24 cellular contexts compared by ENCODE assay signal in the genomic region with DNA sequence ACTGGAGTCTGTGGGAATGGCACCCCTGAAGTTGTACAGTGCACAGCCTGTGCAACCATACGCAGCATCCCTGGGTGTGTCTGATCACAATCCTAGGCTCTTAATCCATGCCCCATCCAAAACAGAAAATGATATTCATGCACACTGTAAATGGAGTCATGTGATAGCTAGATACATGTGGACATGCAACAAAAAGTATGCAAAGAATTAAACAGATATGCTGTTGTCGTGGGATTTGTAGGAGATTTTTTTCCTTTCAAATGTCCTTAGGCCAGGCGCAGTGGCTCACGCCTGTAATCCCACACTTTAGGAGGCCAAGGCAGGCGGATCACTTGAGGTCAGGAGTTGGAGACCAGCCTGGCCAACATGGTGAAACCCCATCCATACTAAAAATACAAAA. TPM values are rescaled to one million over a fixed set of nuclear protein-coding genes. Genes with fewer than 3 reads are reported as not detected.
"Had no signal": no experiment of that assay in that cellular context is flagged by ENCODE, and none has a peak within 500 bp of the region (broad histone marks: within the 10 kb centered on the region; RNA-seq: fewer than 3 reads in every experiment).

No MANE protein-coding gene starts in this region.

- H3K4me3 Mint-ChIP-seq: activated CD4-positive, alpha-beta T cell treated with anti-CD3 and anti-CD28 coated beads, Interleukin-2, amount 10 ng/mL, durations not matched to agents 24 days and 14 days; activated CD8-positive, alpha-beta T cell treated with anti-CD3 and anti-CD28 coated beads, Interleukin-2, amount 10 ng/mL, durations not matched to agents 7 days and 5 days; activated naive CD4-positive, alpha-beta T cell treated with anti-CD3 and anti-CD28 coated beads for 36 hours; activated naive CD8-positive, alpha-beta T cell treated with anti-CD3 and anti-CD28 coated beads, Interleukin-2, amount 50 U/mL, for 24 hours; activated T-cell treated with anti-CD3 and anti-CD28 coated beads, Interleukin-2, amount 50 U/mL, for 4 hours; mesothelial cell of epicardium; stimulated activated naive CD8-positive, alpha-beta T cell treated with anti-CD3 and anti-CD28 coated beads, Interleukin-15, amount 100 ng/mL, for 72 hours; T-helper 1 cell treated with Interleukin-12 subunit alpha and Interleukin-12 subunit beta and Interleukin-4 antibody, amounts not matched to agents 30 μg/mL and 1 μg/mL, for 36 hours had no signal

- H3K36me3 ChIP-seq: left lung, right atrium auricular region, upper lobe of left lung had no signal

- H3K27ac Mint-ChIP-seq: activated CD4-positive, alpha-beta T cell treated with anti-CD3 and anti-CD28 coated beads, Interleukin-2, amount 10 ng/mL, durations not matched to agents 24 days and 14 days; activated CD8-positive, alpha-beta T cell treated with anti-CD3 and anti-CD28 coated beads, Interleukin-2, amount 10 ng/mL, durations not matched to agents 7 days and 5 days; activated naive CD4-positive, alpha-beta T cell treated with anti-CD3 and anti-CD28 coated beads for 36 hours; activated naive CD8-positive, alpha-beta T cell treated with anti-CD3 and anti-CD28 coated beads, Interleukin-2, amount 50 U/mL, for 24 hours; progenitor cell of endocrine pancreas; stimulated activated naive CD8-positive, alpha-beta T cell treated with anti-CD3 and anti-CD28 coated beads, Interleukin-15, amount 100 ng/mL, for 72 hours; T-helper 1 cell treated with Interleukin-12 subunit alpha and Interleukin-12 subunit beta and Interleukin-4 antibody, amounts not matched to agents 30 μg/mL and 1 μg/mL, for 36 hours had no signal

- H3K27ac ChIP-seq: left lung had no signal

- H3K27me3 ChIP-seq: right atrium auricular region had no signal

- H3K36me3 Mint-ChIP-seq: mesothelial cell of epicardium had no signal

- DNase-seq: activated CD4-positive, alpha-beta T cell treated with anti-CD3 and anti-CD28 coated beads, Interleukin-2, amount 10 ng/mL, durations not matched to agents 24 days and 14 days; activated CD8-positive, alpha-beta memory T cell treated with anti-CD3 and anti-CD28 coated beads, Interleukin-2, amount 50 U/mL, for 4 hours; activated CD8-positive, alpha-beta T cell treated with anti-CD3 and anti-CD28 coated beads, Interleukin-2, amount 10 ng/mL, durations not matched to agents 7 days and 5 days; activated naive CD4-positive, alpha-beta T cell treated with anti-CD3 and anti-CD28 coated beads for 36 hours; activated naive CD8-positive, alpha-beta T cell treated with anti-CD3 and anti-CD28 coated beads, Interleukin-2, amount 50 U/mL, for 24 hours; activated T-cell treated with anti-CD3 and anti-CD28 coated beads, Interleukin-2, amount 50 U/mL, for 4 hours; cerebellar nuclear complex; effector CD8-positive, alpha-beta T cell; hypothalamus; left lung; occipital lobe; stimulated activated CD4-positive, alpha-beta T cell treated with anti-CD3 and anti-CD28 coated beads, Interleukin-15, amount 100 ng/mL, for 24 hours; stimulated activated CD4-positive, alpha-beta T cell treated with anti-CD3 and anti-CD28 coated beads, Interleukin-2, amount 100 ng/mL, for 48 hours; stimulated activated naive CD8-positive, alpha-beta T cell treated with anti-CD3 and anti-CD28 coated beads, Interleukin-15, amount 100 ng/mL, for 72 hours; upper lobe of left lung had no signal

- ATAC-seq: activated CD8-positive, alpha-beta T cell treated with anti-CD3 and anti-CD28 coated beads, Interleukin-2, amount 10 ng/mL, durations not matched to agents 7 days and 5 days; activated naive CD8-positive, alpha-beta T cell treated with anti-CD3 and anti-CD28 coated beads, Interleukin-2, amount 50 U/mL, for 24 hours; activated T-cell treated with anti-CD3 and anti-CD28 coated beads, Interleukin-2, amount 50 U/mL, for 4 hours; esophagus mucosa; stimulated activated naive CD8-positive, alpha-beta T cell treated with anti-CD3 and anti-CD28 coated beads, Interleukin-15, amount 100 ng/mL, for 72 hours had no signal

- H3K9me3 ChIP-seq: left lung, right atrium auricular region, upper lobe of left lung had no signal

- H3K9me3 Mint-ChIP-seq: activated CD4-positive, alpha-beta T cell treated with anti-CD3 and anti-CD28 coated beads, Interleukin-2, amount 10 ng/mL, durations not matched to agents 24 days and 14 days; activated naive CD4-positive, alpha-beta T cell treated with anti-CD3 and anti-CD28 coated beads for 36 hours; activated naive CD8-positive, alpha-beta T cell treated with anti-CD3 and anti-CD28 coated beads, Interleukin-2, amount 50 U/mL, for 24 hours; activated T-cell treated with anti-CD3 and anti-CD28 coated beads, Interleukin-2, amount 50 U/mL, for 4 hours; mesothelial cell of epicardium; stimulated activated naive CD8-positive, alpha-beta T cell treated with anti-CD3 and anti-CD28 coated beads, Interleukin-15, amount 100 ng/mL, for 72 hours; T-helper 1 cell treated with Interleukin-12 subunit alpha and Interleukin-12 subunit beta and Interleukin-4 antibody, amounts not matched to agents 30 μg/mL and 1 μg/mL, for 36 hours had no signal

- H3K4me3 ChIP-seq: left lung, right atrium auricular region, upper lobe of left lung had no signal

RNA-seq across cellular contexts. Expression of a gene that starts 36.1 kb away (rescaled TPM):
- total RNA-seq: astrocyte, bronchial epithelial cell, kidney epithelial cell had no signal
- polyA plus RNA-seq: neural cell had no signal

RNA-seq across cellular contexts. Expression of a gene that starts 51.3 kb away (rescaled TPM):
- total RNA-seq: activated CD8-positive, alpha-beta T cell treated with anti-CD3 and anti-CD28 coated beads, Interleukin-2, amount 10 ng/mL, durations not matched to agents 7 days and 5 days; activated T-cell treated with anti-CD3 and anti-CD28 coated beads, Interleukin-2, amount 50 U/mL, for 4 hours had no signal
